Comparison of ENCODE assay signal across 12 cellular contexts in genomic region chr17:80696964-80697363, GRCh38.
"Had no signal": no experiment of that assay in that cellular context is flagged by ENCODE, and none has a peak within 500 bp of the region (broad histone marks: within the 10 kb centered on the region; RNA-seq: fewer than 3 reads in every experiment).

No MANE protein-coding gene starts in this region.

- H3K4me3 ChIP-seq: ascending aorta, esophagus squamous epithelium, psoas muscle, spleen had no signal

- H3K36me3 Mint-ChIP-seq: natural killer cell had no signal

- H3K27me3 ChIP-seq: ascending aorta, esophagus squamous epithelium, foreskin keratinocyte, spleen had no signal

- H3K4me1 ChIP-seq: ascending aorta, foreskin keratinocyte had no signal

- H3K4me3 Mint-ChIP-seq: natural killer cell had no signal

- H3K9me3 ChIP-seq: ascending aorta, esophagus squamous epithelium, psoas muscle, spleen had no signal

- H3K36me3 ChIP-seq: ascending aorta, esophagus squamous epithelium, spleen had no signal

- H3K27ac ChIP-seq: ascending aorta, esophagus squamous epithelium, foreskin keratinocyte, psoas muscle, spleen had no signal

- H3K27ac Mint-ChIP-seq: natural killer cell had no signal

- DNase-seq: activated CD4-positive, alpha-beta T cell treated with anti-CD3 and anti-CD28 coated beads, Interleukin-2, amount 50 U/mL, for 48 hours; activated CD4-positive, CD25-positive, alpha-beta regulatory T cell; esophagus squamous epithelium; foreskin keratinocyte; left colon; natural killer cell; spleen; stimulated activated CD4-positive, alpha-beta T cell treated with anti-CD3 and anti-CD28 coated beads, Interleukin-2, amount 100 ng/mL, for 24 hours; stimulated activated naive CD4-positive, alpha-beta T cell had no signal

- ATAC-seq: foreskin keratinocyte, left colon, natural killer cell, sciatic nerve had no signal
